ENCODE assay signal across 10 cellular contexts in the genomic region with DNA sequence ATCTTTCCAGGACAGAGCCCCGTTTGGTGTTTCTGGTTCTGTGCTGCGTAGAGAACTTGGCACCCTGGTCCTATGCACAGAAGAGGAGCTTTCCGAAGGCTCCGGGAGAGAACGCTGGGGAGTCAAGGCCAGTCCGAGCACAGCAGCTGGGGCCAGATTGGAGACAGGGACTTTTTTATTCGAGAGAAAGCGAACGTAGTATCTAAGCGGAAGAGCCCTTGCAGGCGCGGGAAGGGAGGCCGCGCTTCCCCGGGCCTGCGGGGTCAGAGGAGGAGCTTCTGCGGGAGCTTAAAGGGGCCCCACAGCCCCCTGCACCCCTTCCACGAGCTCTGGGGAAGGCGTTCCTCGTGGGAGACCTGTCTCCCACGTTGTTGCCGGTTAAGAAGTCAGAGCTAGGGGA. TPM values are rescaled to one million over a fixed set of nuclear protein-coding genes. Genes with fewer than 3 reads are reported as not detected.
DNase-seq lines count a peak whose midpoint lies in the region; ATAC-seq and TF ChIP-seq lines count a peak whose summit lies in the region.
"Had no signal": no experiment of that assay in that cellular context is flagged by ENCODE, and none has a peak within 500 bp of the region (broad histone marks: within the 10 kb centered on the region; RNA-seq: fewer than 3 reads in every experiment).

No MANE protein-coding gene starts in this region.

- no peak for DNase-seq in CD8-positive, alpha-beta T cell
- DNase-seq in Peyer's patch (no peak), globus pallidus (ENCODE audit: low spot score) (peak; percentile 13), SJCRH30 (no peak), medulla oblongata (ENCODE audit: extremely low spot score) (no peak)
- DNase-seq: erythroblast had no signal

- TF ChIP-seq CTCF in CD8-positive, alpha-beta T cell (IDR thresholded peaks at IDR 0.05), result no peak
- TF ChIP-seq CTCF in Peyer's patch (IDR thresholded peaks at IDR 0.05) (no peak), nephron (IDR thresholded peaks at IDR 0.05; ENCODE audit: unreplicated experiment in 3 of 3) (no peak)

- POLR2A ChIA-PET in CD8-positive, alpha-beta T cell (lab: Charles Lee), result interaction anchor here (0.8 to 1.9 kb wide), 3 partner anchors 136 to 351 kb away, joined by 3 to 4 read pairs (median 3); no protein-coding TSS in a partner anchor

- intact Hi-C loops in CD8-positive, alpha-beta T cell (cut with DNase I, micrococcal nuclease), result loop anchor here in 1 of 2 experiments (5.0 kb wide), 2 partner anchors 86 to 1541 kb away; no protein-coding TSS in a partner anchor

- H3K36me3 Mint-ChIP-seq in CD8-positive, alpha-beta T cell, result peaks cover 4% of the 10 kb centered on the region
- H3K36me3 Mint-ChIP-seq in nephron (ENCODE audit: low read depth), result no peaks in the 10 kb centered on the region

- peaks cover 6% of the 10 kb centered on the region for H3K4me1 ChIP-seq in CD8-positive, alpha-beta T cell (ENCODE audit: insufficient read depth, low read length)
- H3K4me1 ChIP-seq in Peyer's patch (peaks cover 0 to 4% (median 1%) of the 10 kb centered on the region in 4 donors), SJCRH30 (no peaks in the 10 kb centered on the region)

- CTCF ChIA-PET in CD8-positive, alpha-beta T cell (lab: Charles Lee), result interaction anchor here (0.6 to 6.0 kb wide), 11 partner anchors 14 to 611 kb away, joined by 3 to 127 read pairs (median 5); no protein-coding TSS in a partner anchor

- peaks cover 46% of the 10 kb centered on the region for H3K27me3 Mint-ChIP-seq in CD8-positive, alpha-beta T cell (ENCODE audit: low read depth)
- H3K27me3 Mint-ChIP-seq in nephron (ENCODE audit: low read depth), result peaks cover 27% of the 10 kb centered on the region

- H3K27me3 ChIP-seq in CD8-positive, alpha-beta T cell (ENCODE audit: insufficient read depth, low read length), result peaks cover 4% of the 10 kb centered on the region
- H3K27me3 ChIP-seq in Peyer's patch, result no peaks in the 10 kb centered on the region
- no peaks in the 10 kb centered on the region for H3K27me3 ChIP-seq in SJCRH30

- H3K9me3 Mint-ChIP-seq in CD8-positive, alpha-beta T cell, result peaks cover 9% of the 10 kb centered on the region
- H3K9me3 Mint-ChIP-seq in nephron, result peaks cover 10% of the 10 kb centered on the region

- no peak overlapping the region for H3K27ac ChIP-seq in CD8-positive, alpha-beta T cell (ENCODE audit: low read depth, low read length)
- peak overlapping the region in 3 of 4 donors; percentile 5 to 55 (median 42) for H3K27ac ChIP-seq in Peyer's patch
- H3K27ac ChIP-seq in SJCRH30, result no peak overlapping the region

- no peak overlapping the region for H3K4me3 ChIP-seq in CD8-positive, alpha-beta T cell (ENCODE audit: low read depth, low read length)
- peak overlapping the region in 2 of 4 donors; percentile 39 to 68 for H3K4me3 ChIP-seq in Peyer's patch
- no peak overlapping the region for H3K4me3 ChIP-seq in SJCRH30

- H3K4me3 Mint-ChIP-seq in CD8-positive, alpha-beta T cell, result peak overlapping the region; percentile 65
- peak overlapping the region; percentile 69 to 85 (median 72) for H3K4me3 Mint-ChIP-seq in nephron

- ATAC-seq in CD8-positive, alpha-beta T cell, result no peak
- ATAC-seq in GM21526 (IDR thresholded peaks at IDR 0.05; ENCODE audit: low FRiP score, unreplicated experiment) (no peak), HG03354 (IDR thresholded peaks at IDR 0.05; ENCODE audit: poor library complexity, severe bottlenecking, unreplicated experiment) (no peak)

- H3K27ac Mint-ChIP-seq in CD8-positive, alpha-beta T cell, result no peak overlapping the region
- no peak overlapping the region for H3K27ac Mint-ChIP-seq in nephron

- H3K4me1 Mint-ChIP-seq in CD8-positive, alpha-beta T cell (ENCODE audit: low read depth), result peaks cover 7% of the 10 kb centered on the region
- peaks cover 31% of the 10 kb centered on the region for H3K4me1 Mint-ChIP-seq in nephron

- TF ChIP-seq POLR2A in Peyer's patch (IDR thresholded peaks at IDR 0.05), result no peak

- no peaks in the 10 kb centered on the region for H3K9me3 ChIP-seq in CD8-positive, alpha-beta T cell (ENCODE audit: low read length)
- peaks cover 0 to 1% (median 0%) of the 10 kb centered on the region in 4 donors for H3K9me3 ChIP-seq in Peyer's patch
- H3K9me3 ChIP-seq in SJCRH30 (replicated peaks), result 0 out of 2 replicates have a peak, but pooled peaks cover 3% of the 10 kb centered on the region

- H3K36me3 ChIP-seq in CD8-positive, alpha-beta T cell (ENCODE audit: insufficient read depth, low read length), result no peaks in the 10 kb centered on the region
- H3K36me3 ChIP-seq in Peyer's patch, result no peaks in the 10 kb centered on the region
- no peaks in the 10 kb centered on the region for H3K36me3 ChIP-seq in SJCRH30
- H3K36me3 ChIP-seq: left lung had no signal

RNA-seq across cellular contexts. Expression of a gene that starts 48.6 kb away (rescaled TPM):
- 100 to 1,000 TPM; 163 to 178 TPM for total RNA-seq in CD8-positive, alpha-beta T cell
- 100 to 1,000 TPM in 2 of 4 donors, 10 to 100 TPM in 2; 58.1 to 117 (median 95.5) TPM for total RNA-seq in Peyer's patch
- total RNA-seq in SJCRH30 (2014; rRNA removed; shearing (Covaris generic)), result 30.7 and 34.6 TPM in 2 replicates

Comparison
In these comparisons a context has a peak if more than half of its experiments do, and no peak if none do; other contexts are left out.
1. H3K27ac ChIP-seq: peak in Peyer's patch (3 of 4); none in CD8-positive, alpha-beta T cell (single experiment) and SJCRH30 (single experiment).